21 cellular contexts compared by ENCODE assay signal in the genomic region with DNA sequence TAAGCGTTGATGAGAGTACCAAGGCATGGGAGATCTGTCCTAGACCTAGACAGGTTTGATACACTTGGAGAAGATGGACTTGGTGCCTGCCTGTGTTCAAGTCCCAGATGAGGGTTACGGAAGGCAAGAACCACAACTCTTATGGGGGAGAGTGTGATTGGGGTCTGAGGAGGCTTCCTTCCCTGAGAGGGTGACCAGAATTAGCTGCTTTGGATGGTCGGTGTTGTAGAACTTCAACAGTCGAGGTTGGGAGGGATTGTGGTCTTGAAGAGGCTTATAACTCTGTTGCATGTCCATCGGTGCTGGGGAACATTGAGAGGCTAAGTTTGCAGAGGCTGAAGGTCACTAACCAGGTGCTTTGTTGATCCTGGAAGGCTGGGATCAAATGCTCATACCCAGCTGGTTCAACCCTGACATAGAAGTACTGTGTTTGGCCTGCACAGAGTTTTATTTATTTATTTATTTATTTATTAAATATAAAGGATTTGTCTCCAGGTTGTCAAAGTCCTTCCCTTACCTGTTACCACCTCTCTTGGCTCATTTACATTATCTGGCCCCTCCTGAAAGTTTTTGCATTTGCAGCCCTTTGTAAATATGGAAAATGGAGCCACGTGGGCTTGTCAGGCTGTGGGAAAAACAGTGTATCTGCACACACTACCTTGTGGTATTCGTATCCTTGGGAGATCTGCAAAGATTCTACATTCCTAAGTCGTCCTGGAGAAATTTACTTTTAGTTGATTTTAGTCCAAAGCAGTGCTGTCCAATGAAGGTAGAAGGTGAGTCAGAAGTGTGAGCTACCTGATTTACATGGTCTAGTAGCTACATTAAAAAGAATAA. TPM values are rescaled to one million over a fixed set of nuclear protein-coding genes. Genes with fewer than 3 reads are reported as not detected.
DNase-seq lines count a peak whose midpoint lies in the region; ATAC-seq and TF ChIP-seq lines count a peak whose summit lies in the region.
"Had no signal": no experiment of that assay in that cellular context is flagged by ENCODE, and none has a peak within 500 bp of the region (broad histone marks: within the 10 kb centered on the region; RNA-seq: fewer than 3 reads in every experiment).

No MANE protein-coding gene starts in this region.

- H3K9me3 ChIP-seq in CD8-positive, alpha-beta T cell (ENCODE audit: low read length): no peaks in the 10 kb centered on the region
- no peaks in the 10 kb centered on the region for H3K9me3 ChIP-seq in naive thymus-derived CD4-positive, alpha-beta T cell (ENCODE audit: control insufficient read depth in 2 of 3, low read length in 3 of 3)
- H3K9me3 ChIP-seq: BE2C had no signal

- H3K4me3 Mint-ChIP-seq in T-helper 1 cell treated with Interleukin-12 subunit alpha and Interleukin-12 subunit beta and Interleukin-4 antibody, amounts not matched to agents 30 μg/mL and 1 μg/mL, for 36 hours: no peak overlapping the region
- no peak overlapping the region for H3K4me3 Mint-ChIP-seq in CD8-positive, alpha-beta T cell
- H3K4me3 Mint-ChIP-seq in activated naive CD8-positive, alpha-beta T cell treated with anti-CD3 and anti-CD28 coated beads for 36 hours: no peak overlapping the region
- H3K4me3 Mint-ChIP-seq in naive thymus-derived CD4-positive, alpha-beta T cell: peak overlapping the region in 2 of 10 donors; percentile 25 to 76
- H3K4me3 Mint-ChIP-seq: IgD-negative memory B cell had no signal

- DNase-seq in T-helper 1 cell: no peak
- DNase-seq in CD8-positive, alpha-beta T cell: no peak
- DNase-seq in activated naive CD8-positive, alpha-beta T cell treated with anti-CD3 and anti-CD28 coated beads for 36 hours: no peak
- no peak for DNase-seq in naive thymus-derived CD4-positive, alpha-beta T cell
- no peak for DNase-seq in HT-29 (ENCODE audit: low spot score)
- no peak for DNase-seq in Ammon's horn (ENCODE audit: low spot score)
- DNase-seq: BE2C, DMS 273 treated with DMSO at 0.1 percent for 48 hours, GF-D8, Kasumi-1, MM.1S, NCI-H1092 treated with DMSO at 0.1 percent for 48 hours, NCI-H2227 treated with DMSO at 0.1 percent for 48 hours, NCI-H524 had no signal

- no peak for TF ChIP-seq CTCF in CD8-positive, alpha-beta T cell (IDR thresholded peaks at IDR 0.05)

- peak overlapping the region; percentile 4 for H3K27ac Mint-ChIP-seq in T-helper 1 cell treated with Interleukin-12 subunit alpha and Interleukin-12 subunit beta and Interleukin-4 antibody, amounts not matched to agents 30 μg/mL and 1 μg/mL, for 36 hours
- H3K27ac Mint-ChIP-seq in CD8-positive, alpha-beta T cell: peak overlapping the region; percentile 21
- peak overlapping the region; percentile 3 for H3K27ac Mint-ChIP-seq in activated naive CD8-positive, alpha-beta T cell treated with anti-CD3 and anti-CD28 coated beads for 36 hours
- H3K27ac Mint-ChIP-seq in naive thymus-derived CD4-positive, alpha-beta T cell: peak overlapping the region in 7 of 9 donors; percentile 52 to 84 (median 80)

- intact Hi-C loops in CD8-positive, alpha-beta T cell (cut with DNase I, micrococcal nuclease): no loop called here
- intact Hi-C loops in naive thymus-derived CD4-positive, alpha-beta T cell (cut with micrococcal nuclease): no loop called here

- H3K27me3 ChIP-seq in CD8-positive, alpha-beta T cell (ENCODE audit: insufficient read depth, low read length): no peaks in the 10 kb centered on the region
- H3K27me3 ChIP-seq in naive thymus-derived CD4-positive, alpha-beta T cell (ENCODE audit: control insufficient read depth in 2 of 2, insufficient read depth in 2 of 2, low read length in 2 of 2): no peaks in the 10 kb centered on the region
- H3K27me3 ChIP-seq: BE2C had no signal

- H3K27me3 Mint-ChIP-seq in T-helper 1 cell treated with Interleukin-12 subunit alpha and Interleukin-12 subunit beta and Interleukin-4 antibody, amounts not matched to agents 30 μg/mL and 1 μg/mL, for 36 hours (ENCODE audit: low read depth): no peaks in the 10 kb centered on the region
- no peaks in the 10 kb centered on the region for H3K27me3 Mint-ChIP-seq in CD8-positive, alpha-beta T cell (ENCODE audit: low read depth)
- no peaks in the 10 kb centered on the region for H3K27me3 Mint-ChIP-seq in activated naive CD8-positive, alpha-beta T cell treated with anti-CD3 and anti-CD28 coated beads for 36 hours
- H3K27me3 Mint-ChIP-seq in naive thymus-derived CD4-positive, alpha-beta T cell: no peaks in the 10 kb centered on the region
- H3K27me3 Mint-ChIP-seq: IgD-negative memory B cell had no signal

- no peak for ATAC-seq in CD8-positive, alpha-beta T cell
- no peak for ATAC-seq in naive thymus-derived CD4-positive, alpha-beta T cell
- no peak for ATAC-seq in HG03342 (IDR thresholded peaks at IDR 0.05; ENCODE audit: unreplicated experiment)
- ATAC-seq: Panc1 had no signal

- POLR2A ChIA-PET in CD8-positive, alpha-beta T cell (lab: Charles Lee): interaction anchor here (2.9 kb wide), 1 partner anchor 23 kb away, joined by 10 read pairs; a partner anchor contains a TSS
- POLR2A ChIA-PET in naive thymus-derived CD4-positive, alpha-beta T cell (lab: Charles Lee): interaction anchor here (0.7 kb wide), 1 partner anchor 10 kb away, joined by 3 read pairs; no protein-coding TSS in a partner anchor

- H3K9me3 Mint-ChIP-seq in T-helper 1 cell treated with Interleukin-12 subunit alpha and Interleukin-12 subunit beta and Interleukin-4 antibody, amounts not matched to agents 30 μg/mL and 1 μg/mL, for 36 hours: no peaks in the 10 kb centered on the region
- no peaks in the 10 kb centered on the region for H3K9me3 Mint-ChIP-seq in CD8-positive, alpha-beta T cell
- no peaks in the 10 kb centered on the region for H3K9me3 Mint-ChIP-seq in activated naive CD8-positive, alpha-beta T cell treated with anti-CD3 and anti-CD28 coated beads for 36 hours
- peaks cover 0 to 2% (median 0%) of the 10 kb centered on the region in 11 donors for H3K9me3 Mint-ChIP-seq in naive thymus-derived CD4-positive, alpha-beta T cell
- H3K9me3 Mint-ChIP-seq: IgD-negative memory B cell had no signal

- H3K4me1 Mint-ChIP-seq in T-helper 1 cell treated with Interleukin-12 subunit alpha and Interleukin-12 subunit beta and Interleukin-4 antibody, amounts not matched to agents 30 μg/mL and 1 μg/mL, for 36 hours (ENCODE audit: low read depth): peaks cover 25% of the 10 kb centered on the region
- peaks cover 46% of the 10 kb centered on the region for H3K4me1 Mint-ChIP-seq in CD8-positive, alpha-beta T cell (ENCODE audit: low read depth)
- peaks cover 29% of the 10 kb centered on the region for H3K4me1 Mint-ChIP-seq in activated naive CD8-positive, alpha-beta T cell treated with anti-CD3 and anti-CD28 coated beads for 36 hours
- H3K4me1 Mint-ChIP-seq in naive thymus-derived CD4-positive, alpha-beta T cell: peaks cover 20 to 77% (median 62%) of the 10 kb centered on the region in 7 donors

- H3K27ac ChIP-seq in CD8-positive, alpha-beta T cell (ENCODE audit: low read depth, low read length): no peak overlapping the region
- H3K27ac ChIP-seq in naive thymus-derived CD4-positive, alpha-beta T cell (ENCODE audit: low read depth, low read length): no peak overlapping the region
- H3K27ac ChIP-seq: 22Rv1 had no signal

- CTCF ChIA-PET in CD8-positive, alpha-beta T cell (lab: Charles Lee): interaction anchor here (0.9 to 1.1 kb wide), 2 partner anchors 52 to 53 kb away, joined by 3 to 4 read pairs; no protein-coding TSS in a partner anchor
- CTCF ChIA-PET in naive thymus-derived CD4-positive, alpha-beta T cell (lab: Charles Lee): interaction anchor here (0.7 to 1.2 kb wide), 4 partner anchors 21 to 497 kb away, joined by 3 to 8 read pairs (median 3); no protein-coding TSS in a partner anchor

- H3K36me3 ChIP-seq in CD8-positive, alpha-beta T cell (ENCODE audit: insufficient read depth, low read length): peaks cover 44% of the 10 kb centered on the region
- peaks cover 26 to 72% (median 27%) of the 10 kb centered on the region in 3 experiments for H3K36me3 ChIP-seq in naive thymus-derived CD4-positive, alpha-beta T cell (ENCODE audit: control insufficient read depth in 2 of 3, insufficient read depth in 3 of 3, low read length in 3 of 3)

- H3K36me3 Mint-ChIP-seq in T-helper 1 cell treated with Interleukin-12 subunit alpha and Interleukin-12 subunit beta and Interleukin-4 antibody, amounts not matched to agents 30 μg/mL and 1 μg/mL, for 36 hours (ENCODE audit: low read depth): peaks cover 51% of the 10 kb centered on the region
- peaks cover 84% of the 10 kb centered on the region for H3K36me3 Mint-ChIP-seq in CD8-positive, alpha-beta T cell
- peaks cover 43% of the 10 kb centered on the region for H3K36me3 Mint-ChIP-seq in activated naive CD8-positive, alpha-beta T cell treated with anti-CD3 and anti-CD28 coated beads for 36 hours
- peaks cover 21 to 62% (median 29%) of the 10 kb centered on the region in 5 donors for H3K36me3 Mint-ChIP-seq in naive thymus-derived CD4-positive, alpha-beta T cell

- no peak overlapping the region for H3K4me3 ChIP-seq in CD8-positive, alpha-beta T cell (ENCODE audit: low read depth, low read length)
- H3K4me3 ChIP-seq in naive thymus-derived CD4-positive, alpha-beta T cell (ENCODE audit: low read length): no peak overlapping the region

- peaks cover 13% of the 10 kb centered on the region for H3K4me1 ChIP-seq in CD8-positive, alpha-beta T cell (ENCODE audit: insufficient read depth, low read length)
- H3K4me1 ChIP-seq in naive thymus-derived CD4-positive, alpha-beta T cell (ENCODE audit: control insufficient read depth in 2 of 2, insufficient read depth in 2 of 2, low read length in 2 of 2): peaks cover 0 to 9% of the 10 kb centered on the region in 2 donors

RNA-seq across cellular contexts. Expression of a gene that starts 15.8 kb away (rescaled TPM):
- total RNA-seq in CD8-positive, alpha-beta T cell: under 1 TPM; 0.75 to 0.92 TPM
- under 1 TPM; 0.27 to 0.56 TPM for total RNA-seq in activated naive CD8-positive, alpha-beta T cell treated with anti-CD3 and anti-CD28 coated beads for 36 hours
- total RNA-seq in naive thymus-derived CD4-positive, alpha-beta T cell: 1 to 10 TPM in 3 of 5 experiments, under 1 TPM in 2; 0.46 to 2.8 (median 2.0) TPM
- under 1 TPM in 1 of 2 donors, not detected in 1; 0.12 TPM for polyA plus RNA-seq in naive thymus-derived CD4-positive, alpha-beta T cell
- 0.10 and 0.86 TPM in 2 replicates for total RNA-seq in HT-29 (2014; rRNA removed; shearing (Covaris generic))
- total RNA-seq: HT1080 had no signal
- polyA plus RNA-seq: AG04450, IgD-negative memory B cell had no signal

RNA-seq across cellular contexts. Expression of a gene that starts 23.2 kb away (rescaled TPM):
- total RNA-seq in CD8-positive, alpha-beta T cell: 100 to 1,000 TPM; 144 to 148 TPM
- 100 to 1,000 TPM; 154 to 156 TPM for total RNA-seq in activated naive CD8-positive, alpha-beta T cell treated with anti-CD3 and anti-CD28 coated beads for 36 hours
- 100 to 1,000 TPM in 3 of 5 experiments, 10 to 100 TPM in 2; 83.0 to 118 (median 107) TPM for total RNA-seq in naive thymus-derived CD4-positive, alpha-beta T cell
- polyA plus RNA-seq in naive thymus-derived CD4-positive, alpha-beta T cell: 100 to 1,000 TPM in 1 of 2 donors, 10 to 100 TPM in 1; 91.3 to 105 TPM
- 85.7 and 86.0 TPM in 2 replicates for total RNA-seq in HT-29 (2014; rRNA removed; shearing (Covaris generic))

Comparison
In these comparisons a context has a peak if more than half of its experiments do, and no peak if none do; other contexts are left out.
1. H3K27ac Mint-ChIP-seq: peak in every context shown above with its lines; median percentile 80 in naive thymus-derived CD4-positive, alpha-beta T cell; 21 in CD8-positive, alpha-beta T cell; 4 in T-helper 1 cell treated with Interleukin-12 subunit alpha and Interleukin-12 subunit beta and Interleukin-4 antibody, amounts not matched to agents 30 μg/mL and 1 μg/mL, for 36 hours; 3 in activated naive CD8-positive, alpha-beta T cell treated with anti-CD3 and anti-CD28 coated beads for 36 hours.